Comparison of ENCODE assay signal across 9 cellular contexts in the genomic region with DNA sequence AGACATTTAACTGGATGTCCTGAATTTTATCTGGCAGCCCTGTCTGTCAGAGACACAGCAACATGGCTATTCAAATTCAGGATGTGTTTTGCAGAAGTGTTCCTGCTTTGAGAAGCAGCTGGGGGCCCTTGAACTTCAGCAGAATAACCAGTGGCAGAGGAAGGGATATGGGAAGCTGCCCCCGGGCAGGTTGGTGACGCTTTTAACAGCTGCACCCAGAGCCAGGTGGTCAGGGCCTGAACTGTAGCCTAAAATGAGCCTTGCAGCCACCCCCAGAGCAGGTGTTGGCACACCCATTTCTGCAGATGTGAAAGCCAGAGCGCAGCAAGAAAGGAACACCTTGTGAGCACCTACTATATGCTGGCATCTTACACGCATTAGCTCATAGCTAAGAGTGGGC.
DNase-seq lines count a peak whose midpoint lies in the region; ATAC-seq and TF ChIP-seq lines count a peak whose summit lies in the region.
"Had no signal": no experiment of that assay in that cellular context is flagged by ENCODE, and none has a peak within 500 bp of the region (broad histone marks: within the 10 kb centered on the region; RNA-seq: fewer than 3 reads in every experiment).

No MANE protein-coding gene starts in this region.

- H3K27ac ChIP-seq in left lung = no peak overlapping the region
- H3K27ac ChIP-seq in CD8-positive, alpha-beta memory T cell (ENCODE audit: low read depth, low read length) = no peak overlapping the region

- H3K27ac Mint-ChIP-seq in CD8-positive, alpha-beta memory T cell = no peak overlapping the region
- H3K27ac Mint-ChIP-seq: T-helper 1 cell treated with Interleukin-12 subunit alpha and Interleukin-12 subunit beta and Interleukin-4 antibody, amounts not matched to agents 30 μg/mL and 1 μg/mL, for 36 hours had no signal

- CTCF ChIA-PET in CD8-positive, alpha-beta memory T cell (lab: Charles Lee) = interaction anchor here (0.6 kb wide), 1 partner anchor 93 kb away, joined by 3 read pairs; no protein-coding TSS in a partner anchor

- DNase-seq in NCI-H1105 (lab: John Stamatoyannopoulos, UW) (peak; percentile 44), left lung (no peak), HK-2 (ENCODE audit: unreplicated experiment) (no peak)
- no peak for DNase-seq in CD8-positive, alpha-beta memory T cell

- H3K36me3 Mint-ChIP-seq in CD8-positive, alpha-beta memory T cell = no peaks in the 10 kb centered on the region

- POLR2A ChIA-PET in CD8-positive, alpha-beta memory T cell (lab: Charles Lee) = no interaction called here

- peaks cover 0 to 15% of the 10 kb centered on the region in 2 donors for H3K4me1 ChIP-seq in left lung
- H3K4me1 ChIP-seq in CD8-positive, alpha-beta memory T cell (ENCODE audit: insufficient read depth, low read length) = no peaks in the 10 kb centered on the region

- no peak for TF ChIP-seq CTCF in left lung (IDR thresholded peaks at IDR 0.05)

- intact Hi-C loops in left lung (cut with DNase I) = no loop called here

- peaks cover 5 to 6% of the 10 kb centered on the region in 2 donors for H3K27me3 Mint-ChIP-seq in CD8-positive, alpha-beta memory T cell

- H3K4me3 Mint-ChIP-seq in CD8-positive, alpha-beta memory T cell = no peak overlapping the region
- H3K4me3 Mint-ChIP-seq: T-helper 1 cell treated with Interleukin-12 subunit alpha and Interleukin-12 subunit beta and Interleukin-4 antibody, amounts not matched to agents 30 μg/mL and 1 μg/mL, for 36 hours had no signal

- H3K4me3 ChIP-seq in left lung = no peak overlapping the region
- H3K4me3 ChIP-seq in CD8-positive, alpha-beta memory T cell (ENCODE audit: low read length) = no peak overlapping the region

- H3K27me3 ChIP-seq in left lung = no peaks in the 10 kb centered on the region
- H3K27me3 ChIP-seq in CD8-positive, alpha-beta memory T cell (ENCODE audit: insufficient read depth, low read length, poor library complexity, severe bottlenecking) = no peaks in the 10 kb centered on the region

- no peaks in the 10 kb centered on the region for H3K9me3 Mint-ChIP-seq in CD8-positive, alpha-beta memory T cell
- H3K9me3 Mint-ChIP-seq: T-helper 1 cell treated with Interleukin-12 subunit alpha and Interleukin-12 subunit beta and Interleukin-4 antibody, amounts not matched to agents 30 μg/mL and 1 μg/mL, for 36 hours had no signal

- ATAC-seq in GM18502 (IDR thresholded peaks at IDR 0.05; ENCODE audit: poor library complexity, unreplicated experiment) (peak; percentile 42), GM21737 (IDR thresholded peaks at IDR 0.05; ENCODE audit: unreplicated experiment) (peak; percentile 42), left lung (peak; percentile 53), HG03039 (IDR thresholded peaks at IDR 0.05; ENCODE audit: unreplicated experiment) (no peak), HG02981 (IDR thresholded peaks at IDR 0.05; ENCODE audit: unreplicated experiment) (no peak)

- H3K9me3 ChIP-seq in left lung = no peaks in the 10 kb centered on the region
- H3K9me3 ChIP-seq in CD8-positive, alpha-beta memory T cell (ENCODE audit: low read length) = no peaks in the 10 kb centered on the region

- H3K36me3 ChIP-seq in left lung = no peaks in the 10 kb centered on the region
- no peaks in the 10 kb centered on the region for H3K36me3 ChIP-seq in CD8-positive, alpha-beta memory T cell (ENCODE audit: insufficient read depth, low read length)

- H3K4me1 Mint-ChIP-seq in CD8-positive, alpha-beta memory T cell = no peaks in the 10 kb centered on the region

Comparison
In these comparisons a context has a peak if more than half of its experiments do, and no peak if none do; other contexts are left out.
1. ATAC-seq: peak in GM18502 (single experiment), GM21737 (single experiment) and left lung (single experiment); none in HG03039 (single experiment) and HG02981 (single experiment).